In the genomic region with DNA sequence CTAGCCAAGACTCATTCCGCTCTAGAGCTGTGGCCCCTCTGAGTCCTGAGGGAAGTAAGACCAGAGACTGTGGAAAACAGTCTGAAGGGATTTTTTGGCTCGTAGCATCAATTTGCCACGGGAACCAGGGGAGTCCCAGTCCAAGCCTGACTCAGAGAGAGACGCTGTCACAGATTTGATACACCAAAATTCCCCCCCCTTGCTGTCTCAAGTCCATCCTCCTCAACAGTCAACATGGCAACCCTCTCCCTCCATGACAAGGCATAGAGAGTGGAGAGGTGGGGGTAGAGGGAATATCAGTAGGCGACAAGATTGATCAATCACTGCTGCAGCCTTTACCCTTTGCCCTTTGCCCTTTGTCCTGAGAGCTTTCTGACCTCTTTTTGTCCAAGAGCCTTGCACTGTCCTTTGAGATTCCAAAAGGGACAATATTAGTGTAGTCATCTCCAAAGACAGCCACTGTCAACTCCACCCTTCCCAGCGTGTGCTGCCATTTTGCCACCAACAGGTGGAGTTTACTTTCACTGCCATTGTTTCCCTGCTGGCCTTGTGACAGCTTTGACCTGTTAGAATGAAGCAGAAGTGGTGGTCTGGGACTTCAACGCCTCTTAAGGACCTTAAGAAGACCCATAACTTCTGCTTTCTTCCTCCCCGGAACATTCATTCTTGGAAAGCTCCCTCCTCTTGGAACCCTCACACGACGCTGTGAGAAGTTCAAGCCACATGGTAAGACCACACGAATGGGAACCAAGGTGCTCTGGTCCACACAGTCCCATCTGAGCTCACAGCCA, we compare ENCODE assay signal across 14 cellular contexts. TPM values are rescaled to one million over a fixed set of nuclear protein-coding genes. Genes with fewer than 3 reads are reported as not detected.
DNase-seq lines count a peak whose midpoint lies in the region; ATAC-seq, FAIRE-seq and TF ChIP-seq lines count a peak whose summit lies in the region.
"Had no signal": no experiment of that assay in that cellular context is flagged by ENCODE, and none has a peak within 500 bp of the region (broad histone marks: within the 10 kb centered on the region; RNA-seq: fewer than 3 reads in every experiment).

No MANE protein-coding gene starts in this region.

- H3K4me2 ChIP-seq in H1 (ENCODE audit: insufficient read depth in 1 of 2, low read depth in 2 of 2, low read length in 2 of 2), result no peak overlapping the region

- H4K5ac ChIP-seq in H1 (ENCODE audit: insufficient read length, low read depth, low read length), result no peak overlapping the region

- 86% methylated on average over 11 of the region's 11 CpGs; no CpG with 5 or more reads in 1 of the 2 experiments for WGBS in H1 (ENCODE audit: extremely low coverage in 1 of 2, insufficient coverage in 1 of 2, insufficient read length in 1 of 2, insufficient replicate concordance in 2 of 2, low coverage in 1 of 2, low lambda C conversion rate in 2 of 2, missing lambda C conversion rate in 1 of 2), 2 experiments

- H3K27ac Mint-ChIP-seq in activated CD4-positive, alpha-beta T cell treated with anti-CD3 and anti-CD28 coated beads for 36 hours, result no peak overlapping the region

- peaks cover 0 to 1% (median 0%) of the 10 kb centered on the region in 4 experiments; a peak in 1 of 7 replicates for H3K27me3 ChIP-seq in H1 (replicated peaks in 1 of 4; ENCODE audit: control insufficient read depth in 3 of 4, extremely low read depth in 1 of 4, insufficient read depth in 3 of 4, low read length in 3 of 4)
- H3K27me3 ChIP-seq: right atrium auricular region had no signal

- POLR2A ChIA-PET in activated CD4-positive, alpha-beta T cell treated with anti-CD3 and anti-CD28 coated beads for 36 hours (lab: Charles Lee), result no interaction called here
- POLR2A ChIA-PET in H1 (lab: Charles Lee; ENCODE audit: partially characterized antibody), result interaction anchor here (1.6 to 1.8 kb wide), 2 partner anchors 9 to 15 kb away, joined by 4 to 7 read pairs; no protein-coding TSS in a partner anchor

- no peak overlapping the region for H2BK12ac ChIP-seq in H1 (ENCODE audit: low read depth, low read length)

- no peak overlapping the region for H3K14ac ChIP-seq in H1 (ENCODE audit: insufficient read length)

- no peak overlapping the region for H3K23ac ChIP-seq in H1 (ENCODE audit: insufficient read length)

- peaks cover 2% of the 10 kb centered on the region for H3K36me3 Mint-ChIP-seq in activated CD4-positive, alpha-beta T cell treated with anti-CD3 and anti-CD28 coated beads for 36 hours (ENCODE audit: low read depth)
- H3K36me3 Mint-ChIP-seq: CD4-positive, alpha-beta memory T cell had no signal

- H3K9me3 ChIP-seq in H1 (ENCODE audit: insufficient read depth in 2 of 2, low read depth in 1 of 2, low read length in 1 of 2), result no peaks in the 10 kb centered on the region
- H3K9me3 ChIP-seq: right atrium auricular region had no signal

- H4K20me1 ChIP-seq in H1 (replicated peaks in 1 of 2; ENCODE audit: control insufficient read depth in 1 of 2, insufficient read depth in 2 of 2, low read length in 2 of 2), result peaks cover 2 to 3% of the 10 kb centered on the region in 2 experiments

- TF ChIP-seq POLR2A in H1 (IDR thresholded peaks at IDR 0.05; ENCODE audit: control extremely low read depth in 1 of 2, low read depth in 2 of 2, low read length in 2 of 2), result no peak

- no peak overlapping the region for H2AFZ ChIP-seq in H1 (ENCODE audit: low read length)

- peak; percentile 25 for DNase-seq in activated CD4-positive, alpha-beta T cell treated with anti-CD3 and anti-CD28 coated beads for 36 hours
- no peak for DNase-seq in activated CD4-positive, alpha-beta T cell treated with anti-CD3 and anti-CD28 coated beads for 1 hour
- DNase-seq in Jurkat, Clone E6-1 (ENCODE audit: low read depth, low spot score), result peak; percentile 28
- DNase-seq in H1 (ENCODE audit: low read depth in 1 of 2, low spot score in 2 of 2), result no peak
- DNase-seq in retinal pigment epithelial cell (ENCODE audit: low read depth), result no peak
- DNase-seq in stimulated activated naive CD4-positive, alpha-beta T cell (lab: John Stamatoyannopoulos, UW), result no peak
- no peak for DNase-seq in COLO829 (ENCODE audit: low spot score)
- no peak for DNase-seq in HK-2 (ENCODE audit: unreplicated experiment)
- DNase-seq: activated effector memory CD4-positive, alpha-beta T cell treated with anti-CD3 and anti-CD28 coated beads, Interleukin-2, amount 50 U/mL, for 16 hours; CD4-positive, alpha-beta memory T cell; kidney glomerular epithelial cell; NCI-H345 had no signal

- peak; percentile 22 to 44; a peak in 3 of 4 replicates for TF ChIP-seq RAD21 in H1 (IDR thresholded peaks at IDR 0.05 in 1 of 2, conservative IDR thresholded peaks at IDR 0.05 in 1 of 2; ENCODE audit: low read depth in 2 of 2, low read length in 2 of 2)

- H2BK20ac ChIP-seq in H1 (ENCODE audit: low read length), result no peak overlapping the region

- peak; percentile 47 for ATAC-seq in activated CD4-positive, alpha-beta T cell treated with anti-CD3 and anti-CD28 coated beads for 36 hours

- no peak overlapping the region for H2BK120ac ChIP-seq in H1 (replicated peaks; ENCODE audit: low read depth, low read length)

- H4K8ac ChIP-seq in H1 (ENCODE audit: extremely low read depth, insufficient read depth, low read length), result no peak overlapping the region

- no peak overlapping the region for H3K9ac ChIP-seq in H1 (replicated peaks in 1 of 4; ENCODE audit: extremely low read depth in 1 of 4, low read depth in 3 of 4, low read length in 3 of 4)

- no peak overlapping the region for H3K18ac ChIP-seq in H1 (ENCODE audit: extremely low read depth, low read length)

- H3K4me1 Mint-ChIP-seq in activated CD4-positive, alpha-beta T cell treated with anti-CD3 and anti-CD28 coated beads for 36 hours, result peaks cover 3% of the 10 kb centered on the region

- no peaks in the 10 kb centered on the region; the same call in 1 of the 2 replicates for H3K79me1 ChIP-seq in H1 (ENCODE audit: low read depth, low read length)

- no peak for FAIRE-seq in H1 (lab: Jason Lieb, UNC)

- H2BK5ac ChIP-seq in H1 (ENCODE audit: low read depth, low read length), result no peak overlapping the region

- TF ChIP-seq CTCF in H1 (IDR thresholded peaks at IDR 0.05; ENCODE audit: control extremely low read depth in 1 of 3, insufficient read depth in 1 of 3, low read depth in 1 of 3, low read length in 3 of 3) (peak; percentile 41 to 59 (median 52)), retinal pigment epithelial cell (conservative IDR thresholded peaks at IDR 0.05; ENCODE audit: low read depth, low read length) (peak; percentile 43)

- H3K27ac ChIP-seq in H1 (ENCODE audit: low read depth, low read length), result no peak overlapping the region
- H3K27ac ChIP-seq: right atrium auricular region had no signal

- no peak overlapping the region for H4K91ac ChIP-seq in H1 (replicated peaks; ENCODE audit: insufficient read length, low read length)

- peaks cover 0 to 2% of the 10 kb centered on the region in 2 experiments; a peak in 1 of 4 replicates for H3K79me2 ChIP-seq in H1 (ENCODE audit: control insufficient read depth in 1 of 2, insufficient read depth in 2 of 2, low read length in 2 of 2)

- no peak overlapping the region for H3K4me3 ChIP-seq in Jurkat, Clone E6-1 (ENCODE audit: low read length)
- H3K4me3 ChIP-seq in H1 (ENCODE audit: extremely low read depth in 1 of 4, insufficient read depth in 2 of 4, low read depth in 3 of 4, low read length in 4 of 4), result no peak overlapping the region
- no peak overlapping the region for H3K4me3 ChIP-seq in retinal pigment epithelial cell (ENCODE audit: low read length)
- H3K4me3 ChIP-seq: right atrium auricular region had no signal

- no peaks in the 10 kb centered on the region for H3K23me2 ChIP-seq in H1 (ENCODE audit: low read depth, low read length)

- no peak overlapping the region for H3K4ac ChIP-seq in H1 (replicated peaks; ENCODE audit: insufficient read length, low read depth, low read length)

- H3K36me3 ChIP-seq in H1 (ENCODE audit: control insufficient read depth in 2 of 4, insufficient read depth in 4 of 4, low read length in 3 of 4), result peaks cover 0 to 3% (median 1%) of the 10 kb centered on the region in 4 experiments; a peak in 2 of 8 replicates

- H3K56ac ChIP-seq in H1 (replicated peaks; ENCODE audit: insufficient read length, low read depth, low read length), result no peak overlapping the region

- H2AK5ac ChIP-seq in H1 (ENCODE audit: low read depth, low read length), result no peak overlapping the region

- H3K4me1 ChIP-seq in H1 (replicated peaks in 1 of 4; ENCODE audit: control insufficient read depth in 3 of 4, insufficient read depth in 4 of 4, low read length in 3 of 4), result peaks cover 0 to 11% (median 7%) of the 10 kb centered on the region in 4 experiments; a peak in 6 of 7 replicates

- H3K27me3 Mint-ChIP-seq in activated CD4-positive, alpha-beta T cell treated with anti-CD3 and anti-CD28 coated beads for 36 hours, result no peaks in the 10 kb centered on the region

- H3K9me3 Mint-ChIP-seq in activated CD4-positive, alpha-beta T cell treated with anti-CD3 and anti-CD28 coated beads for 36 hours (ENCODE audit: low read depth), result no peaks in the 10 kb centered on the region

- H3K4me3 Mint-ChIP-seq in activated CD4-positive, alpha-beta T cell treated with anti-CD3 and anti-CD28 coated beads for 36 hours, result no peak overlapping the region

- intact Hi-C loops in activated CD4-positive, alpha-beta T cell treated with anti-CD3 and anti-CD28 coated beads for 36 hours (cut with DNase I, micrococcal nuclease), result no loop called here

- no peak overlapping the region for H2BK15ac ChIP-seq in H1 (ENCODE audit: low read length)

- CTCF ChIA-PET in activated CD4-positive, alpha-beta T cell treated with anti-CD3 and anti-CD28 coated beads for 36 hours (lab: Charles Lee), result interaction anchor here (0.6 to 1.0 kb wide), 3 partner anchors 9 to 54 kb away, joined by 3 read pairs; no protein-coding TSS in a partner anchor
- CTCF ChIA-PET in H1 (lab: Charles Lee; ENCODE audit: partially characterized antibody), result interaction anchor here (0.7 to 2.9 kb wide), 22 partner anchors 8 to 230 kb away, joined by 3 to 20 read pairs (median 4); no protein-coding TSS in a partner anchor

- no peak for TF ChIP-seq EP300 in H1 (IDR thresholded peaks at IDR 0.05; ENCODE audit: borderline replicate concordance in 1 of 2, low read depth in 2 of 2, low read length in 2 of 2)

RNA-seq across cellular contexts. Expression of gene SLC15A3, which starts 7.3 kb away (rescaled TPM):
- 1 to 10 TPM; 7.0 to 9.6 TPM for total RNA-seq in activated CD4-positive, alpha-beta T cell treated with anti-CD3 and anti-CD28 coated beads for 36 hours
- polyA plus RNA-seq in Jurkat, Clone E6-1 (2012; ENCODE audit: insufficient read depth, insufficient read length), result not detected
- total RNA-seq in H1 (2021; fragmentation: NEBNext Ultra II Directional; extraction: Animal tissue kit (Norgen Biotek cat#: 25700)), result 25.8 and 33.7 TPM in 2 replicates
- 31.0 and 36.4 TPM in 2 replicates for polyA plus RNA-seq in H1 (2011; rRNA removed)
- polyA plus RNA-seq in H1 (2011; cell fraction: cytosol; rRNA removed), result 21.3 TPM
- 34.6 TPM for polyA plus RNA-seq in H1 (2011; cell fraction: nucleus; rRNA removed)
- polyA plus RNA-seq in H1 (2012, experiment 1 of 2), result 23.0 to 39.6 TPM (median 34.9 TPM) in 4 replicates
- polyA plus RNA-seq in H1 (2012, experiment 2 of 2), result 42.7 TPM
- 52.8 TPM for polyA plus RNA-seq in H1 (2013, experiment 1 of 2)
- 59.9 TPM for polyA plus RNA-seq in H1 (2013, experiment 2 of 2)
- polyA minus RNA-seq in H1 (2011; rRNA and poly(A)+ RNA removed), result 32.4 and 38.1 TPM in 2 replicates
- polyA minus RNA-seq in H1 (2011; cell fraction: cytosol; rRNA and poly(A)+ RNA removed), result 23.1 TPM
- 32.3 TPM for polyA minus RNA-seq in H1 (2011; cell fraction: nucleus; rRNA and poly(A)+ RNA removed)

RNA-seq across cellular contexts. Expression of gene TMEM132A, which starts 20.4 kb away (rescaled TPM):
- 1 to 10 TPM; 1.9 to 2.0 TPM for total RNA-seq in activated CD4-positive, alpha-beta T cell treated with anti-CD3 and anti-CD28 coated beads for 36 hours
- 7.6 TPM for polyA plus RNA-seq in Jurkat, Clone E6-1 (2012; ENCODE audit: insufficient read depth, insufficient read length)
- total RNA-seq in H1 (2021; fragmentation: NEBNext Ultra II Directional; extraction: Animal tissue kit (Norgen Biotek cat#: 25700)), result 97.9 and 98.2 TPM in 2 replicates
- polyA plus RNA-seq in H1 (2011; rRNA removed), result 46.6 and 69.0 TPM in 2 replicates
- 65.5 TPM for polyA plus RNA-seq in H1 (2011; cell fraction: cytosol; rRNA removed)
- 453 TPM for polyA plus RNA-seq in H1 (2011; cell fraction: nucleus; rRNA removed)
- 77.1 to 107 TPM (median 96.0 TPM) in 4 replicates for polyA plus RNA-seq in H1 (2012, experiment 1 of 2)
- polyA plus RNA-seq in H1 (2012, experiment 2 of 2), result 39.7 TPM
- polyA plus RNA-seq in H1 (2013, experiment 1 of 2), result 99.5 TPM
- polyA plus RNA-seq in H1 (2013, experiment 2 of 2), result 89.8 TPM
- 26.2 and 27.0 TPM in 2 replicates for polyA minus RNA-seq in H1 (2011; rRNA and poly(A)+ RNA removed)
- polyA minus RNA-seq in H1 (2011; cell fraction: cytosol; rRNA and poly(A)+ RNA removed), result 53.9 TPM
- polyA minus RNA-seq in H1 (2011; cell fraction: nucleus; rRNA and poly(A)+ RNA removed), result 103 TPM
- polyA plus RNA-seq: CD4-positive, alpha-beta memory T cell had no signal

RNA-seq across cellular contexts. Expression of gene CD6, which starts 26.8 kb away (rescaled TPM):
- total RNA-seq in activated CD4-positive, alpha-beta T cell treated with anti-CD3 and anti-CD28 coated beads for 36 hours, result 100 to 1,000 TPM; 286 to 377 TPM
- polyA plus RNA-seq in Jurkat, Clone E6-1 (2012; ENCODE audit: insufficient read depth, insufficient read length), result 29.8 TPM
- 0.19 TPM in 1 of 2 replicates, not detected in the other for total RNA-seq in H1 (2021; fragmentation: NEBNext Ultra II Directional; extraction: Animal tissue kit (Norgen Biotek cat#: 25700))
- 0.03 TPM in 2 replicates for polyA plus RNA-seq in H1 (2011; rRNA removed)
- not detected for polyA plus RNA-seq in H1 (2011; cell fraction: cytosol; rRNA removed)
- polyA plus RNA-seq in H1 (2011; cell fraction: nucleus; rRNA removed), result 0.30 TPM
- polyA plus RNA-seq in H1 (2012, experiment 1 of 2), result 0.11 to 0.62 TPM in 2 of 4 replicates, not detected in the others
- polyA plus RNA-seq in H1 (2012, experiment 2 of 2), result not detected
- polyA plus RNA-seq in H1 (2013, experiment 1 of 2), result 0.08 TPM
- 0.04 TPM for polyA plus RNA-seq in H1 (2013, experiment 2 of 2)
- 0.06 TPM in 1 of 2 replicates, not detected in the other for polyA minus RNA-seq in H1 (2011; rRNA and poly(A)+ RNA removed)
- not detected for polyA minus RNA-seq in H1 (2011; cell fraction: cytosol; rRNA and poly(A)+ RNA removed)
- not detected for polyA minus RNA-seq in H1 (2011; cell fraction: nucleus; rRNA and poly(A)+ RNA removed)
- total RNA-seq: HT1080 had no signal

RNA-seq across cellular contexts. Expression of gene TMEM109, which starts 30.7 kb away (rescaled TPM):
- total RNA-seq in activated CD4-positive, alpha-beta T cell treated with anti-CD3 and anti-CD28 coated beads for 36 hours, result 10 to 100 TPM; 80.3 to 89.1 TPM
- polyA plus RNA-seq in Jurkat, Clone E6-1 (2012; ENCODE audit: insufficient read depth, insufficient read length), result 139 TPM
- 30.3 and 30.7 TPM in 2 replicates for total RNA-seq in H1 (2021; fragmentation: NEBNext Ultra II Directional; extraction: Animal tissue kit (Norgen Biotek cat#: 25700))
- 27.3 and 29.9 TPM in 2 replicates for polyA plus RNA-seq in H1 (2011; rRNA removed)
- polyA plus RNA-seq in H1 (2011; cell fraction: cytosol; rRNA removed), result 18.1 TPM
- polyA plus RNA-seq in H1 (2011; cell fraction: nucleus; rRNA removed), result 20.8 TPM
- polyA plus RNA-seq in H1 (2012, experiment 1 of 2), result 18.4 to 34.3 TPM (median 29.4 TPM) in 4 replicates
- polyA plus RNA-seq in H1 (2012, experiment 2 of 2), result 41.0 TPM
- 58.8 TPM for polyA plus RNA-seq in H1 (2013, experiment 1 of 2)
- 66.2 TPM for polyA plus RNA-seq in H1 (2013, experiment 2 of 2)
- polyA minus RNA-seq in H1 (2011; rRNA and poly(A)+ RNA removed), result 12.3 and 12.4 TPM in 2 replicates
- 6.8 TPM for polyA minus RNA-seq in H1 (2011; cell fraction: cytosol; rRNA and poly(A)+ RNA removed)
- 6.0 TPM for polyA minus RNA-seq in H1 (2011; cell fraction: nucleus; rRNA and poly(A)+ RNA removed)

RNA-seq across cellular contexts. Expression of gene PRPF19, which starts 38.3 kb away (rescaled TPM):
- total RNA-seq in activated CD4-positive, alpha-beta T cell treated with anti-CD3 and anti-CD28 coated beads for 36 hours, result 100 to 1,000 TPM; 148 to 197 TPM
- polyA plus RNA-seq in Jurkat, Clone E6-1 (2012; ENCODE audit: insufficient read depth, insufficient read length), result 234 TPM
- 140 and 141 TPM in 2 replicates for total RNA-seq in H1 (2021; fragmentation: NEBNext Ultra II Directional; extraction: Animal tissue kit (Norgen Biotek cat#: 25700))
- polyA plus RNA-seq in H1 (2011; rRNA removed), result 107 and 176 TPM in 2 replicates
- 94.9 TPM for polyA plus RNA-seq in H1 (2011; cell fraction: cytosol; rRNA removed)
- 102 TPM for polyA plus RNA-seq in H1 (2011; cell fraction: nucleus; rRNA removed)
- 108 to 174 TPM (median 157 TPM) in 4 replicates for polyA plus RNA-seq in H1 (2012, experiment 1 of 2)
- 112 TPM for polyA plus RNA-seq in H1 (2012, experiment 2 of 2)
- polyA plus RNA-seq in H1 (2013, experiment 1 of 2), result 81.8 TPM
- polyA plus RNA-seq in H1 (2013, experiment 2 of 2), result 81.3 TPM
- 50.2 and 71.6 TPM in 2 replicates for polyA minus RNA-seq in H1 (2011; rRNA and poly(A)+ RNA removed)
- 50.9 TPM for polyA minus RNA-seq in H1 (2011; cell fraction: cytosol; rRNA and poly(A)+ RNA removed)
- polyA minus RNA-seq in H1 (2011; cell fraction: nucleus; rRNA and poly(A)+ RNA removed), result 63.9 TPM

Comparison
In these comparisons a context has a peak if more than half of its experiments do, and no peak if none do; other contexts are left out.
1. DNase-seq: peak in activated CD4-positive, alpha-beta T cell treated with anti-CD3 and anti-CD28 coated beads for 36 hours (single experiment) and Jurkat, Clone E6-1 (single experiment); none in activated CD4-positive, alpha-beta T cell treated with anti-CD3 and anti-CD28 coated beads for 1 hour (single experiment), H1 (0 of 2), retinal pigment epithelial cell (single experiment), stimulated activated naive CD4-positive, alpha-beta T cell (0 of 6), COLO829 (single experiment) and HK-2 (single experiment).
2. RNA of gene TMEM132A, which starts 20.4 kb away (total RNA-seq): 97.9 to 98.2 TPM in H1; 1.9 to 2.0 TPM in activated CD4-positive, alpha-beta T cell treated with anti-CD3 and anti-CD28 coated beads for 36 hours; every median in the first group is over 10 times any median in the second.
3. RNA of gene CD6, which starts 26.8 kb away (total RNA-seq): 286 to 377 TPM in activated CD4-positive, alpha-beta T cell treated with anti-CD3 and anti-CD28 coated beads for 36 hours; 0.19 TPM in H1; every median in the first group is over 100 times any median in the second.